14 cellular contexts compared by ENCODE assay signal in genomic region chr22:44638966-44639739, GRCh38.
DNase-seq lines count a peak whose midpoint lies in the region; FAIRE-seq and TF ChIP-seq lines count a peak whose summit lies in the region.
"Had no signal": no experiment of that assay in that cellular context is flagged by ENCODE, and none has a peak within 500 bp of the region (broad histone marks: within the 10 kb centered on the region; RNA-seq: fewer than 3 reads in every experiment).

No MANE protein-coding gene starts in this region.

- in situ Hi-C loops in GM23248 (cut with MboI) = no loop called here

- DNase-seq in GM23248 = peak; percentile 78
- no peak for DNase-seq in coronary artery (ENCODE audit: low spot score)
- peak in 26 of 51 donors; percentile 14 to 74 (median 39) for DNase-seq in hypothalamus (lab: John Stamatoyannopoulos, UW)
- no peak for DNase-seq in smooth muscle cell (lab: John Stamatoyannopoulos, UW; ENCODE audit: unreplicated experiment)
- DNase-seq in stimulated activated CD4-positive, alpha-beta T cell treated with anti-CD3 and anti-CD28 coated beads, Interleukin-2, amount 100 ng/mL, for 48 hours = no peak
- DNase-seq in COR-L47 (lab: John Stamatoyannopoulos, UW) = no peak
- no peak for DNase-seq in DMS 273 treated with DMSO at 0.1 percent for 48 hours (lab: John Stamatoyannopoulos, UW)
- DNase-seq in urothelium cell line (ENCODE audit: low spot score) = no peak
- DNase-seq: activated CD8-positive, alpha-beta T cell treated with anti-CD3 and anti-CD28 coated beads, Interleukin-2, amount 10 ng/mL, durations not matched to agents 7 days and 5 days; Caco-2; foreskin melanocyte; NCI-H1092 treated with DMSO at 0.1 percent for 48 hours; small intestine had no signal

- no peaks in the 10 kb centered on the region for H3K27me3 ChIP-seq in GM23248 (replicated peaks; ENCODE audit: insufficient read depth)
- no peaks in the 10 kb centered on the region for H3K27me3 ChIP-seq in smooth muscle cell (ENCODE audit: low read depth)

- no peaks in the 10 kb centered on the region for H3K79me2 ChIP-seq in GM23248 (ENCODE audit: insufficient read depth)
- H3K79me2 ChIP-seq in smooth muscle cell (ENCODE audit: low read depth) = no peaks in the 10 kb centered on the region

- H3K36me3 ChIP-seq in GM23248 (ENCODE audit: low read depth) (no peaks in the 10 kb centered on the region), smooth muscle cell (ENCODE audit: low read depth) (no peaks in the 10 kb centered on the region)

- H3K4me3 ChIP-seq in GM23248 = peak overlapping the region; percentile 33
- H3K4me3 ChIP-seq in coronary artery = peak overlapping the region; percentile 1
- no peak overlapping the region for H3K4me3 ChIP-seq in smooth muscle cell
- H3K4me3 ChIP-seq: GM12878 had no signal

- H4K20me1 ChIP-seq in GM23248 (ENCODE audit: insufficient read depth) (no peaks in the 10 kb centered on the region), smooth muscle cell (ENCODE audit: low read depth) (no peaks in the 10 kb centered on the region)

- no peak for TF ChIP-seq CTCF in coronary artery (IDR thresholded peaks at IDR 0.05)
- no peak for TF ChIP-seq CTCF in smooth muscle cell (IDR thresholded peaks at IDR 0.05; ENCODE audit: borderline replicate concordance, insufficient read depth, poor library complexity, severe bottlenecking)

- H2AFZ ChIP-seq in GM23248 (peak overlapping the region; percentile 81), smooth muscle cell (ENCODE audit: low read depth) (peak overlapping the region; percentile 59)

- peak overlapping the region; percentile 71 for H3K4me2 ChIP-seq in GM23248 (ENCODE audit: unreplicated experiment)
- peak overlapping the region; percentile 50 for H3K4me2 ChIP-seq in smooth muscle cell

- no peak for FAIRE-seq in urothelium cell line (lab: Jason Lieb, UNC)
- FAIRE-seq: GM12878, small intestine had no signal

- H3K9me3 ChIP-seq in GM23248 (ENCODE audit: low read depth) = no peaks in the 10 kb centered on the region
- H3K9me3 ChIP-seq in smooth muscle cell (replicated peaks; ENCODE audit: low read depth) = no peaks in the 10 kb centered on the region
- H3K9me3 ChIP-seq: Caco-2 had no signal

- H3K9ac ChIP-seq in GM23248 = peak overlapping the region; percentile 83
- peak overlapping the region; percentile 48 for H3K9ac ChIP-seq in smooth muscle cell (ENCODE audit: low read depth)

- H3K4me1 ChIP-seq in GM23248 (ENCODE audit: insufficient read depth) (peaks cover 12% of the 10 kb centered on the region), smooth muscle cell (ENCODE audit: low read depth) (peaks cover 4% of the 10 kb centered on the region)
- H3K4me1 ChIP-seq: Caco-2 had no signal

- peak overlapping the region; percentile 94 for H3K27ac ChIP-seq in GM23248
- peak overlapping the region in 1 of 2 donors; percentile 77 for H3K27ac ChIP-seq in coronary artery
- H3K27ac ChIP-seq in smooth muscle cell (ENCODE audit: low read depth) = peak overlapping the region; percentile 88

- no peaks in the 10 kb centered on the region for H3K9me2 ChIP-seq in GM23248 (ENCODE audit: insufficient read depth)

- H3F3A ChIP-seq in GM23248 (ENCODE audit: insufficient read depth) = peaks cover 19% of the 10 kb centered on the region
- no peaks in the 10 kb centered on the region for H3F3A ChIP-seq in smooth muscle cell (ENCODE audit: low read depth)

- WGBS in GM23248 (ENCODE audit: low coverage in 1 of 2, low lambda C conversion rate in 2 of 2, missing lambda C conversion rate in 2 of 2), 2 experiments = 8 to 9% methylated on average over 32 of the region's 32 CpGs
- WGBS in smooth muscle cell (ENCODE audit: low lambda C conversion rate) = 57% methylated on average over 32 of the region's 32 CpGs

Comparison
In these comparisons a context has a peak if more than half of its experiments do, and no peak if none do; other contexts are left out.
1. DNase-seq: peak in GM23248 (single experiment) and hypothalamus (26 of 51); none in coronary artery (single experiment), smooth muscle cell (single experiment), stimulated activated CD4-positive, alpha-beta T cell treated with anti-CD3 and anti-CD28 coated beads, Interleukin-2, amount 100 ng/mL, for 48 hours (0 of 2), COR-L47 (single experiment), DMS 273 treated with DMSO at 0.1 percent for 48 hours (single experiment) and urothelium cell line (single experiment).